22 cellular contexts compared by ENCODE assay signal in genomic region chr4:15543537-15544195, GRCh38.
DNase-seq lines count a peak whose midpoint lies in the region; TF ChIP-seq lines count a peak whose summit lies in the region.
"Had no signal": no experiment of that assay in that cellular context is flagged by ENCODE, and none has a peak within 500 bp of the region (broad histone marks: within the 10 kb centered on the region; RNA-seq: fewer than 3 reads in every experiment).

No MANE protein-coding gene starts in this region.

- H3K9me3 ChIP-seq in NT2/D1 (ENCODE audit: insufficient read depth, low read length) (no peaks in the 10 kb centered on the region), iPS-18a (ENCODE audit: control insufficient read depth, low read depth, low read length) (no peaks in the 10 kb centered on the region)
- H3K9me3 ChIP-seq: BLaER1 had no signal

- no peak overlapping the region for H3K4me3 Mint-ChIP-seq in neural crest cell
- H3K4me3 Mint-ChIP-seq: CD4-positive, CD25-positive, alpha-beta regulatory T cell; IgD-negative memory B cell had no signal

- H3K36me3 ChIP-seq in H7 (replicated peaks; ENCODE audit: control insufficient read depth, insufficient read depth, low read length) (no peaks in the 10 kb centered on the region), NT2/D1 (ENCODE audit: insufficient read depth, insufficient read length, low read length) (peaks cover 21% of the 10 kb centered on the region), iPS-18a (ENCODE audit: control insufficient read depth, low read depth, low read length) (no peaks in the 10 kb centered on the region)

- H3K9me3 Mint-ChIP-seq in neural crest cell = no peaks in the 10 kb centered on the region
- H3K9me3 Mint-ChIP-seq: CD4-positive, CD25-positive, alpha-beta regulatory T cell; IgD-negative memory B cell had no signal

- H3K27me3 ChIP-seq in H7 (ENCODE audit: control insufficient read depth, insufficient read depth, low read length) (no peaks in the 10 kb centered on the region), NT2/D1 (ENCODE audit: insufficient read depth, insufficient read length) (no peaks in the 10 kb centered on the region), iPS-18a (ENCODE audit: control insufficient read depth, insufficient read depth, low read length) (no peaks in the 10 kb centered on the region)
- H3K27me3 ChIP-seq: BLaER1 had no signal

- H3K27ac ChIP-seq in iPS-18a (ENCODE audit: low read length) = no peak overlapping the region
- H3K27ac ChIP-seq: BLaER1, KMS-11, RWPE1 had no signal

- no peak overlapping the region for H3K9ac ChIP-seq in NT2/D1 (ENCODE audit: insufficient read length, low read depth)
- H3K9ac ChIP-seq in iPS-18a (ENCODE audit: low read length) = no peak overlapping the region
- H3K9ac ChIP-seq: BLaER1, KMS-11 had no signal

- peaks cover 13% of the 10 kb centered on the region for H3K4me1 Mint-ChIP-seq in neural crest cell

- TF ChIP-seq CTCF in neural crest cell (conservative IDR thresholded peaks at IDR 0.05) = no peak

- peaks cover 24% of the 10 kb centered on the region for H3K36me3 Mint-ChIP-seq in neural crest cell (ENCODE audit: low read depth)

- DNase-seq in H7 (peak; percentile 36), NT2/D1 (ENCODE audit: low read depth, low spot score) (peak; percentile 46), neural crest cell (ENCODE audit: low read depth, low spot score) (no peak), nucleus accumbens (lab: John Stamatoyannopoulos, UW) (no peak), retina (no peak), activated gamma-delta T cell treated with Interleukin-2 at 50 U/mL for 16 hours (no peak)
- DNase-seq: CD4-positive, CD25-positive, alpha-beta regulatory T cell; DMS153; MM.1S; NCI-H1048; NCI-H1417; NCI-H1694 treated with DMSO at 0.1 percent for 48 hours; NCI-H2081; NCI-H226; NCI-H510A; NCI-H69; SHP77 had no signal

- H3K4me1 ChIP-seq in NT2/D1 (ENCODE audit: insufficient read depth, insufficient read length) = peaks cover 2% of the 10 kb centered on the region
- peaks cover 20% of the 10 kb centered on the region for H3K4me1 ChIP-seq in iPS-18a (ENCODE audit: control insufficient read depth, low read depth, low read length)

- H3K27ac Mint-ChIP-seq in neural crest cell (ENCODE audit: unreplicated experiment) = peak overlapping the region; percentile 16
- H3K27ac Mint-ChIP-seq: CD4-positive, CD25-positive, alpha-beta regulatory T cell; IgD-negative memory B cell had no signal

- no peaks in the 10 kb centered on the region for H3K27me3 Mint-ChIP-seq in neural crest cell (ENCODE audit: low read depth)
- H3K27me3 Mint-ChIP-seq: CD4-positive, CD25-positive, alpha-beta regulatory T cell; IgD-negative memory B cell had no signal

- H3K4me3 ChIP-seq in H7 (ENCODE audit: insufficient read depth, low read depth, low read length) = no peak overlapping the region
- no peak overlapping the region for H3K4me3 ChIP-seq in NT2/D1 (ENCODE audit: insufficient read length, low read depth)
- peak overlapping the region; percentile 25 for H3K4me3 ChIP-seq in iPS-18a (ENCODE audit: low read length)
- H3K4me3 ChIP-seq: BLaER1 had no signal

Comparison
In these comparisons a context has a peak if more than half of its experiments do, and no peak if none do; other contexts are left out.
1. DNase-seq: peak in H7 (single experiment) and NT2/D1 (single experiment); none in neural crest cell (single experiment), nucleus accumbens (0 of 56), retina (single experiment) and activated gamma-delta T cell treated with Interleukin-2 at 50 U/mL for 16 hours (single experiment).